In the genomic region with DNA sequence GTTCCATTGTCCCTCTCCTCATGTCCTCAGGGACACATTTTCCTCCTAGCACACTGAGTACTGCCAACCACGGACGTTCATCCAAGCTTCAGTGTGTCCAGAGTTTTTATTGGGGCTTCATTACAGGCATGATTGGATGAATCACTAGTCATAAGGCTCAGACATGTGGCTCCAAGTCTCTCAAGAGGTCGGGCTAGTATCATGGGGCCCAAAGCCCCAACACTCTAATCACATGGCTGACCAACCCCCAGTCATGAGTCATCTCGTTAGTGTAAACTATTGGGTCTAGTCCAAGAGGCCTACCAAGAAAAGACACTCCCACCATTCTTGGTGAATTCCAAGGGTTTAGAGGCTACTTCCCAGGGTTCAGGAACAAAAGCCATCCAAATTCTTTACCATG, we compare ENCODE assay signal across 20 cellular contexts. TPM values are rescaled to one million over a fixed set of nuclear protein-coding genes. Genes with fewer than 3 reads are reported as not detected.
A peak's percentile ranks its signal among the peaks of the same experiment; 100 is the strongest.
DNase-seq lines count a peak whose midpoint lies in the region; ATAC-seq and TF ChIP-seq lines count a peak whose summit lies in the region.
"Had no signal": no experiment of that assay in that cellular context is flagged by ENCODE, and none has a peak within 500 bp of the region (broad histone marks: within the 10 kb centered on the region; RNA-seq: fewer than 3 reads in every experiment).

No MANE protein-coding gene starts in this region.

- H3K4me3 Mint-ChIP-seq in T-cell: no peak overlapping the region
- H3K4me3 Mint-ChIP-seq: activated B cell treated with CpG ODN at 0.5 μM for 24 hours; effector memory CD8-positive, alpha-beta T cell had no signal

- H3K36me3 ChIP-seq in mucosa of descending colon (ENCODE audit: low read depth): no peaks in the 10 kb centered on the region
- H3K36me3 ChIP-seq: BE2C had no signal

- no peaks in the 10 kb centered on the region for H3K9me3 ChIP-seq in mucosa of descending colon
- H3K9me3 ChIP-seq: BE2C had no signal

- POLR2A ChIA-PET in T-cell (lab: Charles Lee): interaction anchor here in 1 of 2 donors (0.7 kb wide), 1 partner anchor 22 kb away, joined by 3 read pairs; no protein-coding TSS in a partner anchor

- no peak overlapping the region for H3K27ac Mint-ChIP-seq in T-cell
- H3K27ac Mint-ChIP-seq: activated B cell treated with CpG ODN at 0.5 μM for 24 hours; effector memory CD8-positive, alpha-beta T cell; progenitor cell of endocrine pancreas had no signal

- H3K36me3 Mint-ChIP-seq in T-cell: no peaks in the 10 kb centered on the region

- CTCF ChIA-PET in T-cell (lab: Charles Lee): interaction anchor here in 1 of 2 donors (1.1 kb wide), 1 partner anchor 13 kb away, joined by 3 read pairs; no protein-coding TSS in a partner anchor

- DNase-seq in AG10803 (ENCODE audit: low read depth): peak; percentile 29
- peak; percentile 47 for DNase-seq in HK-2 (ENCODE audit: unreplicated experiment)
- DNase-seq in T1000 (lab: John Stamatoyannopoulos, UW): peak; percentile 73
- DNase-seq in fibroblast of peridontal ligament (ENCODE audit: extremely low read depth): peak; percentile 66
- DNase-seq in NCI-H1436 treated with DMSO at 0.1 percent for 48 hours (lab: John Stamatoyannopoulos, UW): no peak
- no peak for DNase-seq in T-cell
- DNase-seq in mucosa of descending colon: no peak
- DNase-seq: activated B cell treated with CpG ODN at 0.5 μM for 24 hours; activated naive CD4-positive, alpha-beta T cell; BE2C; DMS153; effector memory CD8-positive, alpha-beta T cell; head of caudate nucleus; kidney glomerular epithelial cell; NCI-H1694; NCI-H510A; PC-9; SW 1271 had no signal

- peaks cover 0 to 5% of the 10 kb centered on the region in 2 donors for H3K27me3 Mint-ChIP-seq in T-cell
- H3K27me3 Mint-ChIP-seq: activated B cell treated with CpG ODN at 0.5 μM for 24 hours; effector memory CD8-positive, alpha-beta T cell had no signal

- ATAC-seq in T-cell (replicated peaks in 1 of 4) (no peak), GM18861 (IDR thresholded peaks at IDR 0.05; ENCODE audit: unreplicated experiment) (no peak), mucosa of descending colon (no peak)
- ATAC-seq: effector memory CD8-positive, alpha-beta T cell had no signal

- H3K4me1 Mint-ChIP-seq in T-cell: peaks cover 25 to 39% (median 29%) of the 10 kb centered on the region in 3 donors

- intact Hi-C loops in mucosa of descending colon (cut with DNase I, micrococcal nuclease): no loop called here

- H3K9me3 Mint-ChIP-seq in T-cell: no peaks in the 10 kb centered on the region
- H3K9me3 Mint-ChIP-seq: effector memory CD8-positive, alpha-beta T cell had no signal

- TF ChIP-seq CTCF in AG10803 (conservative IDR thresholded peaks at IDR 0.05; ENCODE audit: low read length): no peak
- TF ChIP-seq CTCF in mucosa of descending colon (IDR thresholded peaks at IDR 0.05): no peak

- peaks cover 10% of the 10 kb centered on the region for H3K4me1 ChIP-seq in mucosa of descending colon (ENCODE audit: low read depth)
- H3K4me1 ChIP-seq: BE2C had no signal

- H3K4me3 ChIP-seq in AG10803 (ENCODE audit: low read length): no peak overlapping the region
- no peak overlapping the region for H3K4me3 ChIP-seq in mucosa of descending colon
- H3K4me3 ChIP-seq: PC-9 had no signal

RNA-seq across cellular contexts. Expression of gene TERC, which starts 4.4 kb away (rescaled TPM):
- 10 to 100 TPM; 10.3 to 22.4 (median 12.8) TPM for total RNA-seq in T-cell
- 1 to 10 TPM in 2 of 3 donors, not detected in 1; 2.3 to 7.6 TPM for total RNA-seq in mucosa of descending colon

RNA-seq across cellular contexts. Expression of gene ACTRT3, which starts 8.9 kb away (rescaled TPM):
- total RNA-seq in T-cell (under 1 TPM in 2 of 5 donors, not detected in 3; 0.15 to 0.28 TPM), mucosa of descending colon (1 to 10 TPM in 2 of 3 donors, under 1 TPM in 1; 0.90 to 1.1 (median 1.0) TPM)

RNA-seq across cellular contexts. Expression of gene MYNN, which starts 12.7 kb away (rescaled TPM):
- 10 to 100 TPM; 15.1 to 20.3 (median 17.6) TPM for total RNA-seq in T-cell
- 10 to 100 TPM; 11.6 to 17.4 (median 13.7) TPM for total RNA-seq in mucosa of descending colon

RNA-seq across cellular contexts. Expression of gene LRRIQ4, which starts 52.2 kb away (rescaled TPM):
- total RNA-seq in T-cell (not detected), mucosa of descending colon (under 1 TPM in 1 of 3 donors, not detected in 2; 0.22 TPM)

RNA-seq across cellular contexts. Expression of gene LRRC34, which starts 52.2 kb away (rescaled TPM):
- total RNA-seq in T-cell (1 to 10 TPM in 1 of 5 donors, under 1 TPM in 4; 0.28 to 1.6 (median 0.92) TPM), mucosa of descending colon (1 to 10 TPM in 1 of 3 donors, under 1 TPM in 2; 0.49 to 1.6 (median 0.67) TPM)

Comparison
In these comparisons a context has a peak if more than half of its experiments do, and no peak if none do; other contexts are left out.
1. DNase-seq: peak in AG10803 (single experiment), HK-2 (single experiment), T1000 (single experiment) and fibroblast of peridontal ligament (single experiment); none in NCI-H1436 treated with DMSO at 0.1 percent for 48 hours (single experiment), T-cell (0 of 34) and mucosa of descending colon (0 of 3).